1 cellular context compared by ENCODE assay signal in genomic region chr11:96412761-96413381, GRCh38.
TF ChIP-seq lines count a peak whose summit lies in the region.

No MANE protein-coding gene starts in this region.

TF ChIP-seq in GM12878, 131 proteins besides CTCF, POLR2A, EP300 and RAD21 (continued from another document):
- TF ChIP-seq SKIL (IDR thresholded peaks at IDR 0.05; ENCODE audit: low read depth, poor library complexity, severe bottlenecking) (no peak), TBL1XR1 (IDR thresholded peaks at IDR 0.05; ENCODE audit: low read depth, low read length) (no peak), NFYA (IDR thresholded peaks at IDR 0.05; ENCODE audit: borderline replicate concordance, low read depth, low read length) (no peak), SP1 (IDR thresholded peaks at IDR 0.05; ENCODE audit: low read depth, low read length) (no peak)
